Comparison of ENCODE assay signal across 22 cellular contexts in genomic region chr12:33044447-33044846, GRCh38.
DNase-seq lines count a peak whose midpoint lies in the region; ATAC-seq, FAIRE-seq and TF ChIP-seq lines count a peak whose summit lies in the region.
"Had no signal": no experiment of that assay in that cellular context is flagged by ENCODE, and none has a peak within 500 bp of the region (broad histone marks: within the 10 kb centered on the region; RNA-seq: fewer than 3 reads in every experiment).

No MANE protein-coding gene starts in this region.

- H3K36me3 ChIP-seq in bronchial epithelial cell (ENCODE audit: control insufficient read depth, insufficient read depth, low read length) (no peaks in the 10 kb centered on the region), neuronal stem cell (replicated peaks in 1 of 2; ENCODE audit: control insufficient read depth in 2 of 2, insufficient read depth in 2 of 2, low read length in 2 of 2) (no peaks in the 10 kb centered on the region)

- no peak overlapping the region for H2AK5ac ChIP-seq in neuronal stem cell (ENCODE audit: low read depth, low read length)

- no CpG with 5 or more reads among the region's 3 CpGs for WGBS in neuronal stem cell (ENCODE audit: extremely low coverage in 2 of 2, insufficient read length in 2 of 2, insufficient replicate concordance in 1 of 2), 2 donors

- H3K27me3 ChIP-seq in bronchial epithelial cell (ENCODE audit: control insufficient read depth, insufficient read depth, low read length), result no peaks in the 10 kb centered on the region
- H3K27me3 ChIP-seq in neuronal stem cell (ENCODE audit: control insufficient read depth in 3 of 3, insufficient read depth in 3 of 3, low read depth in 1 of 3, low read length in 3 of 3), result no peaks in the 10 kb centered on the region

- no peak overlapping the region for H4K8ac ChIP-seq in neuronal stem cell (ENCODE audit: low read depth, low read length)

- H3K4me2 ChIP-seq in neuronal stem cell (ENCODE audit: insufficient read depth, low read length, poor library complexity, severe bottlenecking), result no peak overlapping the region
- H3K4me2 ChIP-seq: A549 had no signal

- DNase-seq in HPDE6-E6E7 (ENCODE audit: extremely low spot score), result peak; percentile 9
- peak; percentile 0 for DNase-seq in LHCN-M2 (ENCODE audit: low read depth)
- DNase-seq in bronchial epithelial cell (ENCODE audit: low read depth), result peak; percentile 31
- DNase-seq in neuronal stem cell (ENCODE audit: low spot score), result peak; percentile 5
- DNase-seq: 8988T; ACHN; C1 segment of cervical spinal cord; Calu3; CD4-positive, alpha-beta memory T cell; COR-L47; DMS53; DMS79 treated with DMSO at 0.1 percent for 48 hours; GF-D8; H7; HCEC 1CT had no signal

- H2BK12ac ChIP-seq in neuronal stem cell (ENCODE audit: low read length), result no peak overlapping the region

- no peak overlapping the region for H2BK15ac ChIP-seq in neuronal stem cell (ENCODE audit: low read length)

- no peak overlapping the region for H3K4ac ChIP-seq in neuronal stem cell (ENCODE audit: low read length)

- no peak overlapping the region for H2BK5ac ChIP-seq in neuronal stem cell (ENCODE audit: low read length)

- no peak overlapping the region for H3K9ac ChIP-seq in neuronal stem cell (ENCODE audit: low read depth, low read length, poor library complexity)

- TF ChIP-seq CTCF in bronchial epithelial cell (IDR thresholded peaks at IDR 0.05; ENCODE audit: insufficient read depth, low read length, severe bottlenecking), result no peak

- no peak overlapping the region for H3K27ac ChIP-seq in neuronal stem cell (replicated peaks; ENCODE audit: low read length)
- H3K27ac ChIP-seq: A549 had no signal

- H3K79me1 ChIP-seq in neuronal stem cell (ENCODE audit: low read depth, low read length), result no peaks in the 10 kb centered on the region

- H3K18ac ChIP-seq in neuronal stem cell (ENCODE audit: low read length), result no peak overlapping the region

- no peaks in the 10 kb centered on the region for H3K9me3 ChIP-seq in neuronal stem cell (replicated peaks in 1 of 2; ENCODE audit: control insufficient read depth in 2 of 2, insufficient read depth in 1 of 2, low read depth in 1 of 2, low read length in 2 of 2)
- H3K9me3 ChIP-seq: A549 had no signal

- ATAC-seq in HG03135 (IDR thresholded peaks at IDR 0.05; ENCODE audit: unreplicated experiment) (no peak), GM21423 (IDR thresholded peaks at IDR 0.05; ENCODE audit: unreplicated experiment) (no peak), HG02678 (IDR thresholded peaks at IDR 0.05; ENCODE audit: unreplicated experiment) (no peak)
- ATAC-seq: A549 had no signal

- H3K4me3 ChIP-seq in bronchial epithelial cell (ENCODE audit: low read depth, low read length), result no peak overlapping the region
- no peak overlapping the region for H3K4me3 ChIP-seq in neuronal stem cell (ENCODE audit: low read length in 2 of 2)
- H3K4me3 ChIP-seq: A549 had no signal

- no peak overlapping the region for H2BK120ac ChIP-seq in neuronal stem cell (ENCODE audit: low read depth, low read length)

- H3K23ac ChIP-seq in neuronal stem cell (ENCODE audit: low read depth, low read length, poor library complexity), result no peak overlapping the region

- H4K91ac ChIP-seq in neuronal stem cell (ENCODE audit: low read depth, low read length, poor library complexity), result no peak overlapping the region

- no peak overlapping the region for H2AFZ ChIP-seq in neuronal stem cell (ENCODE audit: low read length)

- FAIRE-seq in bronchial epithelial cell (lab: Jason Lieb, UNC), result no peak
- FAIRE-seq: A549, GM12891, GM18507, H1 had no signal

- H3K4me1 ChIP-seq in neuronal stem cell (ENCODE audit: control insufficient read depth in 2 of 2, insufficient read depth in 1 of 2, low read depth in 1 of 2, low read length in 2 of 2), result peaks cover 0 to 1% of the 10 kb centered on the region in 2 donors
- H3K4me1 ChIP-seq: A549 had no signal

- no peak overlapping the region for H3K14ac ChIP-seq in neuronal stem cell (ENCODE audit: low read length)
